In genomic region chr13:103952183-103952582, GRCh38 we compare ENCODE assay signal across 31 cellular contexts.
"Had no signal": no experiment of that assay in that cellular context is flagged by ENCODE, and none has a peak within 500 bp of the region (broad histone marks: within the 10 kb centered on the region; RNA-seq: fewer than 3 reads in every experiment).

No MANE protein-coding gene starts in this region.

- H3K36me3 ChIP-seq: brain microvascular endothelial cell, WERI-Rb-1 had no signal

- H3K27ac ChIP-seq: brain microvascular endothelial cell, PC-9, RWPE1, WERI-Rb-1 had no signal

- H3K4me2 ChIP-seq: PC-9 had no signal

- H3K4me3 ChIP-seq: PC-9 had no signal

- H2AFZ ChIP-seq: PC-9 had no signal

- ATAC-seq: activated CD8-positive, alpha-beta T cell treated with anti-CD3 and anti-CD28 coated beads for 36 hours; activated T-cell treated with anti-CD3 and anti-CD28 coated beads, Interleukin-2, amount 50 U/mL, for 72 hours; activated T-helper 17 cell treated with anti-CD3 and anti-CD28 coated beads, Interleukin-2, amount 50 U/mL, for 72 hours; Right ventricle myocardium inferior had no signal

- H3K27me3 ChIP-seq: brain microvascular endothelial cell had no signal

- DNase-seq: activated CD4-positive, alpha-beta T cell treated with anti-CD3 and anti-CD28 coated beads for 1 hour; activated CD4-positive, alpha-beta T cell treated with anti-CD3 and anti-CD28 coated beads for 48 hours; activated CD4-positive, alpha-beta T cell treated with anti-CD3 and anti-CD28 coated beads, Interleukin-2, amount 50 U/mL, for 4 hours; activated CD4-positive, CD25-positive, alpha-beta regulatory T cell; activated CD8-positive, alpha-beta T cell treated with anti-CD3 and anti-CD28 coated beads for 36 hours; activated effector memory CD4-positive, alpha-beta T cell treated with anti-CD3 and anti-CD28 coated beads, Interleukin-2, amount 50 U/mL, for 16 hours; activated naive CD4-positive, alpha-beta T cell; activated naive CD4-positive, alpha-beta T cell treated with anti-CD3 and anti-CD28 coated beads, Interleukin-2, amount 50 U/mL, for 16 hours; activated naive CD8-positive, alpha-beta T cell treated with anti-CD3 and anti-CD28 coated beads for 36 hours; activated T-cell treated with anti-CD3 and anti-CD28 coated beads, Interleukin-2, amount 50 U/mL, for 1 hour; activated T-cell treated with anti-CD3 and anti-CD28 coated beads, Interleukin-2, amount 50 U/mL, for 72 hours; amniotic stem cell; aorta; brain microvascular endothelial cell; Kasumi-1; KG1; NCI-H1105; NCI-H1417 treated with DMSO at 0.1 percent for 48 hours; NCI-H187 treated with DMSO at 0.1 percent for 48 hours; NCI-H2081; NCI-H345; NCI-H524 treated with DMSO at 0.1 percent for 48 hours; NK-92 treated with Interleukin-12 subunit alpha and Interleukin-12 subunit beta, amount 100 ng/mL, for 24 hours; PC-9; SIG-M5; T1000; WERI-Rb-1 had no signal

- FAIRE-seq: RCC 7860 had no signal
